ENCODE assay signal across 8 cellular contexts in the genomic region with DNA sequence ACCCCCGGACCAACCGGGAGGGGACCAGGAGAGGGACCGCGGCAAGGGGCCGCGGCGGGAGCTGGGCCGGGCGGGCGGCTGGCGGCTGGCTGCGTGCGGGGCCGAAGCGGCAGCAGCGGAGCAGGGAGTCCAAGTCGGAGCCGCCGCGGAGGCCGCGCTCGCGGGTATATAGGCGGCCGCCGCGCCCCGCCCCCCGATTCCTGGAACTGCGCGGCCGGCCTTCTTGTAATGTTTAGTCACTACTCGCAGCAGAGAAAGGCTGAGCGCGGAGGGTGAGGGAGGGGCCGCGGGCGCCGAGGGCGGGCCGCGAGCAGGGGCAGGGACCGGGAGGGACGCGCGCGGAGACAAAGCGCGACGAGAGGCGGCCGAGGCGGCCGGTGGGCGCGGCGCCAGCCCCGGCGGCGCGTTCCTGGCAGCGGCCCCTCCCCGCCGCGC. TPM values are rescaled to one million over a fixed set of nuclear protein-coding genes. Genes with fewer than 3 reads are reported as not detected.
DNase-seq lines count a peak whose midpoint lies in the region; ATAC-seq lines count a peak whose summit lies in the region.

A gene with protein sequence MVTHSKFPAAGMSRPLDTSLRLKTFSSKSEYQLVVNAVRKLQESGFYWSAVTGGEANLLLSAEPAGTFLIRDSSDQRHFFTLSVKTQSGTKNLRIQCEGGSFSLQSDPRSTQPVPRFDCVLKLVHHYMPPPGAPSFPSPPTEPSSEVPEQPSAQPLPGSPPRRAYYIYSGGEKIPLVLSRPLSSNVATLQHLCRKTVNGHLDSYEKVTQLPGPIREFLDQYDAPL (minus strand): TSS at position 142 of the 435 bp plus-strand sequence. CDS start 982 bp downstream, outside the sequence.

- ATAC-seq in GM18511 (IDR thresholded peaks at IDR 0.05; ENCODE audit: unreplicated experiment) = peak; percentile 45
- ATAC-seq in HG03439 (IDR thresholded peaks at IDR 0.05; ENCODE audit: unreplicated experiment) = peak; percentile 47
- peak; percentile 76 for ATAC-seq in left lobe of liver
- no peak for ATAC-seq in HG03378 (IDR thresholded peaks at IDR 0.05; ENCODE audit: unreplicated experiment)

- DNase-seq in NCI-H526 treated with DMSO at 0.1 percent for 48 hours (lab: John Stamatoyannopoulos, UW) = peak; percentile 54
- peak; percentile 93 to 96 for DNase-seq in activated CD4-positive, alpha-beta T cell treated with anti-CD3 and anti-CD28 coated beads, Interleukin-2, amount 50 U/mL, for 24 hours (ENCODE audit: low read depth in 1 of 2, low spot score in 1 of 2)
- DNase-seq in dedifferentiated amniotic fluid mesenchymal stem cell (ENCODE audit: extremely low spot score) = peak; percentile 93
- peak; percentile 95 for DNase-seq in left lobe of liver (ENCODE audit: low spot score)
- peak; percentile 98 for DNase-seq in stimulated activated CD4-positive, alpha-beta T cell treated with anti-CD3 and anti-CD28 coated beads, Interleukin-1b, Interleukin-23, amount 100 ng/mL, for 48 hours

RNA-seq across cellular contexts. Expression of the gene that starts here (rescaled TPM):
- 2.7 TPM for total RNA-seq in left lobe of liver
